13 cellular contexts compared by ENCODE assay signal in genomic region chr19:46604781-46605355, GRCh38. TPM values are rescaled to one million over a fixed set of nuclear protein-coding genes. Genes with fewer than 3 reads are reported as not detected.
DNase-seq lines count a peak whose midpoint lies in the region; ATAC-seq and TF ChIP-seq lines count a peak whose summit lies in the region.
"Had no signal": no experiment of that assay in that cellular context is flagged by ENCODE, and none has a peak within 500 bp of the region (broad histone marks: within the 10 kb centered on the region; RNA-seq: fewer than 3 reads in every experiment).

No MANE protein-coding gene starts in this region.

- no peak for ATAC-seq in activated T-cell treated with anti-CD3 and anti-CD28 coated beads, Interleukin-2, amount 50 U/mL, for 4 hours
- no peak for ATAC-seq in lower lobe of right lung
- ATAC-seq in thoracic aorta (ENCODE audit: insufficient number of reproducible peaks, low FRiP score, low read depth), result no peak
- ATAC-seq in GM21737 (IDR thresholded peaks at IDR 0.05; ENCODE audit: unreplicated experiment), result no peak
- ATAC-seq: activated naive CD4-positive, alpha-beta T cell treated with anti-CD3 and anti-CD28 coated beads, Interleukin-2, amount 50 U/mL, for 72 hours had no signal

- no peaks in the 10 kb centered on the region for H3K27me3 Mint-ChIP-seq in activated T-cell treated with anti-CD3 and anti-CD28 coated beads, Interleukin-2, amount 50 U/mL, for 4 hours (ENCODE audit: low read depth)
- peaks cover 12% of the 10 kb centered on the region for H3K27me3 Mint-ChIP-seq in activated naive CD4-positive, alpha-beta T cell treated with anti-CD3 and anti-CD28 coated beads, Interleukin-2, amount 10 ng/mL, durations not matched to agents 7 days and 5 days
- no peaks in the 10 kb centered on the region for H3K27me3 Mint-ChIP-seq in activated naive CD4-positive, alpha-beta T cell treated with anti-CD3 and anti-CD28 coated beads for 36 hours (ENCODE audit: low read depth)

- H3K36me3 ChIP-seq in lower lobe of right lung (peaks cover 46% of the 10 kb centered on the region), thoracic aorta (peaks cover 32% of the 10 kb centered on the region)

- peaks cover 21% of the 10 kb centered on the region for H3K36me3 Mint-ChIP-seq in activated T-cell treated with anti-CD3 and anti-CD28 coated beads, Interleukin-2, amount 50 U/mL, for 4 hours (ENCODE audit: insufficient read depth)
- peaks cover 62% of the 10 kb centered on the region for H3K36me3 Mint-ChIP-seq in activated naive CD4-positive, alpha-beta T cell treated with anti-CD3 and anti-CD28 coated beads, Interleukin-2, amount 10 ng/mL, durations not matched to agents 7 days and 5 days
- H3K36me3 Mint-ChIP-seq in activated naive CD4-positive, alpha-beta T cell treated with anti-CD3 and anti-CD28 coated beads for 36 hours (ENCODE audit: low read depth), result peaks cover 45% of the 10 kb centered on the region

- no peak overlapping the region for H3K4me3 Mint-ChIP-seq in activated T-cell treated with anti-CD3 and anti-CD28 coated beads, Interleukin-2, amount 50 U/mL, for 4 hours
- H3K4me3 Mint-ChIP-seq in activated naive CD4-positive, alpha-beta T cell treated with anti-CD3 and anti-CD28 coated beads, Interleukin-2, amount 10 ng/mL, durations not matched to agents 7 days and 5 days, result no peak overlapping the region
- H3K4me3 Mint-ChIP-seq in activated naive CD4-positive, alpha-beta T cell treated with anti-CD3 and anti-CD28 coated beads for 36 hours, result no peak overlapping the region

- H3K4me3 ChIP-seq in lower lobe of right lung, result no peak overlapping the region
- peak overlapping the region; percentile 53 for H3K4me3 ChIP-seq in thoracic aorta

- DNase-seq in activated T-cell treated with anti-CD3 and anti-CD28 coated beads, Interleukin-2, amount 50 U/mL, for 1 hour, result peak; percentile 13
- DNase-seq in activated T-cell treated with anti-CD3 and anti-CD28 coated beads, Interleukin-2, amount 50 U/mL, for 4 hours, result no peak
- DNase-seq in lower lobe of right lung (peak; percentile 28), thoracic aorta (ENCODE audit: low spot score) (no peak)
- no peak for DNase-seq in activated naive CD4-positive, alpha-beta T cell treated with anti-CD3 and anti-CD28 coated beads, Interleukin-2, amount 10 ng/mL, durations not matched to agents 7 days and 5 days
- no peak for DNase-seq in activated naive CD4-positive, alpha-beta T cell treated with anti-CD3 and anti-CD28 coated beads for 36 hours
- DNase-seq: effector CD8-positive, alpha-beta T cell; NCI-H1092 treated with DMSO at 0.1 percent for 48 hours; NCI-H524 treated with DMSO at 0.1 percent for 48 hours had no signal

- CTCF ChIA-PET in activated naive CD4-positive, alpha-beta T cell treated with anti-CD3 and anti-CD28 coated beads, Interleukin-2, amount 10 ng/mL, durations not matched to agents 7 days and 5 days (lab: Charles Lee), result interaction anchor here (1.8 kb wide), 1 partner anchor 9 kb away, joined by 4 read pairs; no protein-coding TSS in a partner anchor
- CTCF ChIA-PET in activated naive CD4-positive, alpha-beta T cell treated with anti-CD3 and anti-CD28 coated beads for 36 hours (lab: Charles Lee), result interaction anchor here (0.6 to 1.5 kb wide), 4 partner anchors 9 to 149 kb away, joined by 3 to 4 read pairs (median 3); partner anchors contain the start of gene DACT3

- H3K9me3 ChIP-seq in lower lobe of right lung, result no peaks in the 10 kb centered on the region
- H3K9me3 ChIP-seq in thoracic aorta, result no peaks in the 10 kb centered on the region

- H3K27ac Mint-ChIP-seq in activated naive CD4-positive, alpha-beta T cell treated with anti-CD3 and anti-CD28 coated beads, Interleukin-2, amount 10 ng/mL, durations not matched to agents 7 days and 5 days, result no peak overlapping the region
- no peak overlapping the region for H3K27ac Mint-ChIP-seq in activated naive CD4-positive, alpha-beta T cell treated with anti-CD3 and anti-CD28 coated beads for 36 hours
- H3K27ac Mint-ChIP-seq: activated naive CD4-positive, alpha-beta T cell treated with anti-CD3 and anti-CD28 coated beads, Interleukin-2, amount 50 U/mL, for 72 hours had no signal

- peaks cover 45% of the 10 kb centered on the region for H3K4me1 Mint-ChIP-seq in activated T-cell treated with anti-CD3 and anti-CD28 coated beads, Interleukin-2, amount 50 U/mL, for 4 hours (ENCODE audit: low read depth)
- H3K4me1 Mint-ChIP-seq in activated naive CD4-positive, alpha-beta T cell treated with anti-CD3 and anti-CD28 coated beads, Interleukin-2, amount 10 ng/mL, durations not matched to agents 7 days and 5 days, result peaks cover 69% of the 10 kb centered on the region
- H3K4me1 Mint-ChIP-seq in activated naive CD4-positive, alpha-beta T cell treated with anti-CD3 and anti-CD28 coated beads for 36 hours (ENCODE audit: low read depth), result peaks cover 53% of the 10 kb centered on the region

- H3K9me3 Mint-ChIP-seq in activated T-cell treated with anti-CD3 and anti-CD28 coated beads, Interleukin-2, amount 50 U/mL, for 4 hours, result no peaks in the 10 kb centered on the region
- H3K9me3 Mint-ChIP-seq in activated naive CD4-positive, alpha-beta T cell treated with anti-CD3 and anti-CD28 coated beads, Interleukin-2, amount 10 ng/mL, durations not matched to agents 7 days and 5 days, result peaks cover under 1% of the 10 kb centered on the region
- no peaks in the 10 kb centered on the region for H3K9me3 Mint-ChIP-seq in activated naive CD4-positive, alpha-beta T cell treated with anti-CD3 and anti-CD28 coated beads for 36 hours
- H3K9me3 Mint-ChIP-seq: activated naive CD4-positive, alpha-beta T cell treated with anti-CD3 and anti-CD28 coated beads, Interleukin-2, amount 50 U/mL, for 72 hours had no signal

- TF ChIP-seq CTCF in lower lobe of right lung (IDR thresholded peaks at IDR 0.05) (no peak), thoracic aorta (IDR thresholded peaks at IDR 0.05) (no peak)

- H3K27ac ChIP-seq in cingulate gyrus (ENCODE audit: low read depth, low read length) (peak overlapping the region; percentile 82), lower lobe of right lung (no peak overlapping the region), thoracic aorta (peak overlapping the region; percentile 89 to 96)

- H3K4me1 ChIP-seq in lower lobe of right lung, result peaks cover 29% of the 10 kb centered on the region
- H3K4me1 ChIP-seq in thoracic aorta (ENCODE audit: control insufficient read depth in 1 of 2, low read depth in 2 of 2), result peaks cover 32 to 63% of the 10 kb centered on the region in 2 donors

- H3K27me3 ChIP-seq in lower lobe of right lung (ENCODE audit: low read depth) (no peaks in the 10 kb centered on the region), thoracic aorta (replicated peaks; ENCODE audit: insufficient read depth) (no peaks in the 10 kb centered on the region)

- intact Hi-C loops in lower lobe of right lung (cut with DNase I), result loop anchor here (10.0 kb wide), 1 partner anchor 60 kb away; the partner anchor contains the start of gene DACT3
- intact Hi-C loops in activated naive CD4-positive, alpha-beta T cell treated with anti-CD3 and anti-CD28 coated beads for 36 hours (cut with micrococcal nuclease), result no loop called here

RNA-seq across cellular contexts. Expression of gene CALM3, which starts 3.7 kb away (rescaled TPM):
- total RNA-seq in activated T-cell treated with anti-CD3 and anti-CD28 coated beads, Interleukin-2, amount 50 U/mL, for 4 hours, result 100 to 1,000 TPM; 237 to 257 (median 239) TPM
- total RNA-seq in lower lobe of right lung (155 TPM), thoracic aorta (100 to 1,000 TPM; 181 to 202 TPM)
- total RNA-seq in activated naive CD4-positive, alpha-beta T cell treated with anti-CD3 and anti-CD28 coated beads for 36 hours, result 100 to 1,000 TPM; 482 to 500 TPM

RNA-seq across cellular contexts. Expression of gene PTGIR, which starts 20.0 kb away (rescaled TPM):
- total RNA-seq in activated T-cell treated with anti-CD3 and anti-CD28 coated beads, Interleukin-2, amount 50 U/mL, for 4 hours, result 1 to 10 TPM; 2.2 to 5.8 (median 4.3) TPM
- total RNA-seq in lower lobe of right lung, result 6.9 TPM
- 100 to 1,000 TPM; 106 to 207 TPM for total RNA-seq in thoracic aorta
- 10 to 100 TPM; 16.3 to 17.2 TPM for total RNA-seq in activated naive CD4-positive, alpha-beta T cell treated with anti-CD3 and anti-CD28 coated beads for 36 hours
- total RNA-seq: SK-MEL-5 had no signal

RNA-seq across cellular contexts. Expression of gene GNG8, which starts 31.1 kb away (rescaled TPM):
- 1 to 10 TPM; 1.5 to 2.6 (median 2.4) TPM for total RNA-seq in activated T-cell treated with anti-CD3 and anti-CD28 coated beads, Interleukin-2, amount 50 U/mL, for 4 hours
- not detected for total RNA-seq in lower lobe of right lung
- not detected for total RNA-seq in thoracic aorta
- total RNA-seq in activated naive CD4-positive, alpha-beta T cell treated with anti-CD3 and anti-CD28 coated beads for 36 hours, result 1 to 10 TPM; 7.1 to 8.1 TPM
- total RNA-seq: SK-MEL-5 had no signal

RNA-seq across cellular contexts. Expression of gene DACT3, which starts 56.1 kb away (rescaled TPM):
- total RNA-seq in activated T-cell treated with anti-CD3 and anti-CD28 coated beads, Interleukin-2, amount 50 U/mL, for 4 hours, result under 1 TPM; 0.50 to 0.71 (median 0.63) TPM
- total RNA-seq in lower lobe of right lung (4.9 TPM), thoracic aorta (100 to 1,000 TPM; 118 to 138 TPM)
- total RNA-seq in activated naive CD4-positive, alpha-beta T cell treated with anti-CD3 and anti-CD28 coated beads for 36 hours, result 1 to 10 TPM; 2.4 to 3.0 TPM

Comparison
In these comparisons a context has a peak if more than half of its experiments do, and no peak if none do; other contexts are left out.
1. DNase-seq: peak in activated T-cell treated with anti-CD3 and anti-CD28 coated beads, Interleukin-2, amount 50 U/mL, for 1 hour (single experiment) and lower lobe of right lung (single experiment); none in activated T-cell treated with anti-CD3 and anti-CD28 coated beads, Interleukin-2, amount 50 U/mL, for 4 hours (single experiment), thoracic aorta (single experiment), activated naive CD4-positive, alpha-beta T cell treated with anti-CD3 and anti-CD28 coated beads, Interleukin-2, amount 10 ng/mL, durations not matched to agents 7 days and 5 days (single experiment) and activated naive CD4-positive, alpha-beta T cell treated with anti-CD3 and anti-CD28 coated beads for 36 hours (single experiment).
2. RNA of gene PTGIR, which starts 20.0 kb away (total RNA-seq): 106 to 207 TPM in thoracic aorta; 16.3 to 17.2 TPM in activated naive CD4-positive, alpha-beta T cell treated with anti-CD3 and anti-CD28 coated beads for 36 hours, 6.9 TPM in lower lobe of right lung (single experiment) and 2.2 to 5.8 TPM in activated T-cell treated with anti-CD3 and anti-CD28 coated beads, Interleukin-2, amount 50 U/mL, for 4 hours; every median in the first group is over 4 times any median in the second.